In genomic region chr17:19038007-19038406, GRCh38 we compare ENCODE assay signal across 9 cellular contexts. TPM values are rescaled to one million over a fixed set of nuclear protein-coding genes. Genes with fewer than 3 reads are reported as not detected.
DNase-seq lines count a peak whose midpoint lies in the region; ATAC-seq, FAIRE-seq and TF ChIP-seq lines count a peak whose summit lies in the region.
"Not testable (repeated sequence)": the region's sequence is repeated elsewhere in the genome, so short reads cannot be mapped to it uniquely, and the experiment has no call there.
"Had no signal": no experiment of that assay in that cellular context is flagged by ENCODE, and none has a peak within 500 bp of the region (broad histone marks: within the 10 kb centered on the region; RNA-seq: fewer than 3 reads in every experiment).

No MANE protein-coding gene starts in this region.

- H3K79me2 ChIP-seq in GM12878 (ENCODE audit: control insufficient read depth, insufficient read depth, low read length): not testable (repeated sequence)

- TF ChIP-seq EP300 in GM12878 (IDR thresholded peaks at IDR 0.05; ENCODE audit: borderline replicate concordance in 1 of 2, control insufficient read depth in 1 of 2, low read depth in 2 of 2, low read length in 2 of 2): not testable (repeated sequence)

- H3K4me1 ChIP-seq in Panc1 (ENCODE audit: control insufficient read depth, insufficient read depth, low read length); GM12878 (ENCODE audit: control insufficient read depth, insufficient read depth, low read length); heart left ventricle; right lobe of liver; pancreas; upper lobe of right lung: not testable (repeated sequence)

- RAD21 ChIA-PET in GM12878 (lab: Charles Lee; ENCODE audit: unreplicated experiment): not testable (repeated sequence)

- not testable (repeated sequence) for H3K4me3 Mint-ChIP-seq in CD4-positive, alpha-beta T cell; activated CD8-positive, alpha-beta T cell treated with anti-CD3 and anti-CD28 coated beads for 36 hours

- H3K9ac ChIP-seq in GM12878 (ENCODE audit: control insufficient read depth, insufficient read depth, low read length): not testable (repeated sequence)

- not testable (repeated sequence) for H3K4me3 ChIP-seq in Panc1 (ENCODE audit: low read depth in 2 of 2, low read length in 2 of 2); GM12878; heart left ventricle; right lobe of liver; pancreas; upper lobe of right lung

- not testable (repeated sequence) for H3K4me1 Mint-ChIP-seq in CD4-positive, alpha-beta T cell (ENCODE audit: low read depth); activated CD8-positive, alpha-beta T cell treated with anti-CD3 and anti-CD28 coated beads for 36 hours (ENCODE audit: low read depth)

- H3K36me3 ChIP-seq in Panc1 (ENCODE audit: control insufficient read depth, insufficient read depth, low read length); GM12878 (ENCODE audit: control insufficient read depth in 2 of 2, insufficient read depth in 2 of 2, low read length in 1 of 2); heart left ventricle; right lobe of liver; pancreas; upper lobe of right lung: not testable (repeated sequence)

- H3K4me2 ChIP-seq in GM12878 (ENCODE audit: control insufficient read depth, insufficient read depth): not testable (repeated sequence)

- H3K27me3 ChIP-seq in CD4-positive, alpha-beta T cell (ENCODE audit: control insufficient read depth, insufficient read depth, low read length); Panc1 (ENCODE audit: control insufficient read depth, insufficient read depth, low read length); GM12878 (replicated peaks in 1 of 2; ENCODE audit: control insufficient read depth in 2 of 2, insufficient read depth in 2 of 2, low read length in 1 of 2); heart left ventricle; right lobe of liver; pancreas; upper lobe of right lung: not testable (repeated sequence)

- SMC1A ChIA-PET in GM12878 (lab: Charles Lee; ENCODE audit: uncharacterized antibody, unreplicated experiment): not testable (repeated sequence)

- CTCF ChIA-PET in CD4-positive, alpha-beta T cell (lab: Charles Lee); Panc1 (lab: Charles Lee); activated CD8-positive, alpha-beta T cell treated with anti-CD3 and anti-CD28 coated beads for 36 hours (lab: Charles Lee); GM12878 (lab: Yijun Ruan, JAX): not testable (repeated sequence)

- H3K27ac Mint-ChIP-seq in CD4-positive, alpha-beta T cell; activated CD8-positive, alpha-beta T cell treated with anti-CD3 and anti-CD28 coated beads for 36 hours: not testable (repeated sequence)

- H4K20me1 ChIP-seq in GM12878 (ENCODE audit: control insufficient read depth, insufficient read depth): not testable (repeated sequence)

- FAIRE-seq in GM12878 (lab: Jason Lieb, UNC); pancreas (lab: Jason Lieb, UNC): not testable (repeated sequence)

- H3K9me3 ChIP-seq in CD4-positive, alpha-beta T cell (ENCODE audit: control insufficient read depth, low read length); Panc1 (ENCODE audit: control insufficient read depth, insufficient read depth, low read depth, low read length); GM12878 (replicated peaks; ENCODE audit: control insufficient read depth, insufficient read depth, low read length); heart left ventricle; right lobe of liver; pancreas; upper lobe of right lung: not testable (repeated sequence)

- ATAC-seq in CD4-positive, alpha-beta T cell (ENCODE audit: poor library complexity): peak; percentile 68
- ATAC-seq in Panc1: peak; percentile 80
- ATAC-seq in activated CD8-positive, alpha-beta T cell treated with anti-CD3 and anti-CD28 coated beads for 36 hours: peak; percentile 48
- ATAC-seq in GM12878: peak; percentile 30
- ATAC-seq in heart left ventricle: peak; percentile 81 to 88 (median 82)
- peak; percentile 40 to 58 (median 55) for ATAC-seq in right lobe of liver
- ATAC-seq in pancreas: peak; percentile 81 to 89 (median 86)
- peak; percentile 55 for ATAC-seq in upper lobe of right lung

- POLR2A ChIA-PET in CD4-positive, alpha-beta T cell (lab: Charles Lee); Panc1 (lab: Charles Lee); activated CD8-positive, alpha-beta T cell treated with anti-CD3 and anti-CD28 coated beads for 36 hours (lab: Charles Lee); GM12878 (lab: Charles Lee): not testable (repeated sequence)

- H3K36me3 Mint-ChIP-seq in CD4-positive, alpha-beta T cell (ENCODE audit: low read depth); activated CD8-positive, alpha-beta T cell treated with anti-CD3 and anti-CD28 coated beads for 36 hours (ENCODE audit: low read depth): not testable (repeated sequence)

- intact Hi-C loops in CD4-positive, alpha-beta T cell (cut with DNase I, micrococcal nuclease); Panc1 (cut with micrococcal nuclease; ENCODE audit: unreplicated experiment); activated CD8-positive, alpha-beta T cell treated with anti-CD3 and anti-CD28 coated beads for 36 hours (cut with micrococcal nuclease); GM12878 (cut with micrococcal nuclease; ENCODE audit: unreplicated experiment); heart left ventricle (cut with DNase I); right lobe of liver (cut with DNase I); pancreas (cut with DNase I); upper lobe of right lung (cut with DNase I): not testable (repeated sequence)

- no CpG with 5 or more reads among the region's 17 CpGs for WGBS in GM12878 (ENCODE audit: insufficient coverage, insufficient replicate concordance, low lambda C conversion rate, missing lambda C conversion rate)
- WGBS in heart left ventricle, 4 donors: no CpG with 5 or more reads among the region's 17 CpGs
- no CpG with 5 or more reads among the region's 17 CpGs for WGBS in right lobe of liver (ENCODE audit: insufficient coverage, low coverage, low lambda C conversion rate, missing lambda C conversion rate)
- WGBS in pancreas, 2 donors: no CpG with 5 or more reads among the region's 17 CpGs

- not testable (repeated sequence) for TF ChIP-seq CTCF in CD4-positive, alpha-beta T cell (IDR thresholded peaks at IDR 0.05); Panc1 (IDR thresholded peaks at IDR 0.05); activated CD8-positive, alpha-beta T cell treated with anti-CD3 and anti-CD28 coated beads for 36 hours (IDR thresholded peaks at IDR 0.05); GM12878 (IDR thresholded peaks at IDR 0.05 in 2 of 3, conservative IDR thresholded peaks at IDR 0.05 in 1 of 3; ENCODE audit: control insufficient read depth in 2 of 3, extremely low read depth in 1 of 3, insufficient read depth in 1 of 3, low read depth in 3 of 3, low read length in 3 of 3); heart left ventricle (IDR thresholded peaks at IDR 0.05); right lobe of liver (IDR thresholded peaks at IDR 0.05); pancreas (IDR thresholded peaks at IDR 0.05); upper lobe of right lung (IDR thresholded peaks at IDR 0.05)

- not testable (repeated sequence) for DNase-seq in CD4-positive, alpha-beta T cell; Panc1 (ENCODE audit: low read depth, low spot score); activated CD8-positive, alpha-beta T cell treated with anti-CD3 and anti-CD28 coated beads for 36 hours; GM12878 (ENCODE audit: low read depth, low spot score); heart left ventricle; right lobe of liver; pancreas; upper lobe of right lung

- not testable (repeated sequence) for H3K27me3 Mint-ChIP-seq in CD4-positive, alpha-beta T cell; activated CD8-positive, alpha-beta T cell treated with anti-CD3 and anti-CD28 coated beads for 36 hours

- in situ Hi-C loops in Panc1 (cut with HindIII; ENCODE audit: low pct_unique_long_range_greater_than_20kb, low sequenced_read_pairs); GM12878 (cut with MboI): not testable (repeated sequence)

- BruUV-seq in Panc1 (replicated peaks; lab: Mats Ljungman, UMichigan); GM12878 (replicated peaks; lab: Mats Ljungman, UMichigan): not testable (repeated sequence)

- H3K9me3 Mint-ChIP-seq in CD4-positive, alpha-beta T cell; activated CD8-positive, alpha-beta T cell treated with anti-CD3 and anti-CD28 coated beads for 36 hours: not testable (repeated sequence)

- not testable (repeated sequence) for TF ChIP-seq POLR2A in GM12878 (IDR thresholded peaks at IDR 0.05; ENCODE audit: low read depth, low read length); heart left ventricle (IDR thresholded peaks at IDR 0.05); right lobe of liver (IDR thresholded peaks at IDR 0.05)

- not testable (repeated sequence) for TF ChIP-seq RAD21 in GM12878 (IDR thresholded peaks at IDR 0.05; ENCODE audit: insufficient read depth, low read depth, low read length)

- H2AFZ ChIP-seq in GM12878 (ENCODE audit: control insufficient read depth, low read depth, low read length): not testable (repeated sequence)

- not testable (repeated sequence) for H3K27ac ChIP-seq in CD4-positive, alpha-beta T cell (ENCODE audit: low read depth, low read length); Panc1 (ENCODE audit: low read length); GM12878 (ENCODE audit: control insufficient read depth, insufficient read depth); heart left ventricle; right lobe of liver; pancreas; upper lobe of right lung

RNA-seq across cellular contexts. Expression of gene GRAP, which starts 8.8 kb away (rescaled TPM):
- 10 to 100 TPM; 20.1 to 20.4 TPM for total RNA-seq in CD4-positive, alpha-beta T cell
- total RNA-seq in Panc1 (2021; ENCODE audit: unreplicated experiment) (0.21 TPM), GM12878 (2014; rRNA removed) (72.6 and 78.3 TPM in 2 replicates), GM12878 (2014; rRNA removed; fragmentation: Illumina TruSeq; extraction: Trizol) (36.3 and 37.5 TPM in 2 replicates), GM12878 (2021) (50.4 and 51.2 TPM in 2 replicates), heart left ventricle (1 to 10 TPM; 1.1 to 6.3 (median 2.1) TPM), right lobe of liver (1 to 10 TPM; 2.6 to 6.1 (median 4.2) TPM), pancreas (1 to 10 TPM in 2 of 6 donors, under 1 TPM in 4; 0.38 to 1.5 (median 0.56) TPM), upper lobe of right lung (10.6 TPM)
- polyA plus RNA-seq in Panc1 (2012; ENCODE audit: insufficient read length): not detected
- 10 to 100 TPM; 11.9 to 12.2 TPM for total RNA-seq in activated CD8-positive, alpha-beta T cell treated with anti-CD3 and anti-CD28 coated beads for 36 hours
- total RNA-seq in GM12878 (2013; cell fraction: nucleolus; rRNA removed): 20.9 and 22.9 TPM in 2 replicates
- 9.0 TPM for polyA plus RNA-seq in GM12878 (2011; ENCODE audit: low read depth)
- polyA plus RNA-seq in GM12878 (2011; rRNA removed) (11.0 and 18.5 TPM in 2 replicates), GM12878 (2014; fragmentation: Illumina TruSeq; extraction: Trizol) (31.2 and 40.1 TPM in 2 replicates), GM12878 (2014; fragmentation: Nextera tagmentation; extraction: Ambion mirVana) (1 to 10 TPM in 1 of 2 experiments, under 1 TPM in 1; 0.58 to 1.7 TPM), GM12878 (2014; rRNA removed) (65.2 and 72.3 TPM in 2 replicates), GM12878 (2016; fragmentation: Nextera tagmentation; extraction: Ambion mirVana) (10 to 100 TPM; 30.6 to 35.6 TPM), heart left ventricle (1 to 10 TPM; 2.1 to 3.3 TPM), pancreas (1 to 10 TPM; 1.5 to 2.3 TPM)
- 27.0 and 33.8 TPM in 2 replicates for polyA plus RNA-seq in GM12878 (2011; cell fraction: cytosol; rRNA removed)
- 34.3 and 41.5 TPM in 2 replicates for polyA plus RNA-seq in GM12878 (2011; cell fraction: nucleus; rRNA removed)
- 29.0 and 29.6 TPM in 2 replicates for polyA plus RNA-seq in GM12878 (2012)
- 9.7 and 24.5 TPM in 2 replicates for polyA minus RNA-seq in GM12878 (2011; rRNA and poly(A)+ RNA removed)
- polyA minus RNA-seq in GM12878 (2011; cell fraction: cytosol; rRNA and poly(A)+ RNA removed): 9.0 and 9.9 TPM in 2 replicates
- 12.0 and 14.2 TPM in 2 replicates for polyA minus RNA-seq in GM12878 (2011; cell fraction: nucleus; rRNA and poly(A)+ RNA removed)
- total RNA-seq: Daoy had no signal

RNA-seq across cellular contexts. Expression of gene FAM83G, which starts 33.4 kb away (rescaled TPM):
- 1 to 10 TPM; 2.9 to 3.0 TPM for total RNA-seq in CD4-positive, alpha-beta T cell
- total RNA-seq in Panc1 (2021; ENCODE audit: unreplicated experiment): 17.3 TPM
- polyA plus RNA-seq in Panc1 (2012; ENCODE audit: insufficient read length): 15.6 TPM
- 10 to 100 TPM; 11.9 to 12.1 TPM for total RNA-seq in activated CD8-positive, alpha-beta T cell treated with anti-CD3 and anti-CD28 coated beads for 36 hours
- 23.3 and 27.2 TPM in 2 replicates for total RNA-seq in GM12878 (2013; cell fraction: nucleolus; rRNA removed)
- total RNA-seq in GM12878 (2014; rRNA removed): 14.1 and 14.8 TPM in 2 replicates
- 5.8 and 6.9 TPM in 2 replicates for total RNA-seq in GM12878 (2014; rRNA removed; fragmentation: Illumina TruSeq; extraction: Trizol)
- 15.1 and 16.7 TPM in 2 replicates for total RNA-seq in GM12878 (2021)
- 1.5 TPM for polyA plus RNA-seq in GM12878 (2011; ENCODE audit: low read depth)
- polyA plus RNA-seq in GM12878 (2011; rRNA removed): 3.8 and 7.5 TPM in 2 replicates
- polyA plus RNA-seq in GM12878 (2011; cell fraction: cytosol; rRNA removed): 8.7 and 11.9 TPM in 2 replicates
- polyA plus RNA-seq in GM12878 (2011; cell fraction: nucleus; rRNA removed): 32.3 and 34.6 TPM in 2 replicates
- polyA plus RNA-seq in GM12878 (2012): 5.1 and 5.5 TPM in 2 replicates
- polyA plus RNA-seq in GM12878 (2014; fragmentation: Illumina TruSeq; extraction: Trizol): 3.3 and 5.9 TPM in 2 replicates
- under 1 TPM; 0.03 to 0.07 TPM for polyA plus RNA-seq in GM12878 (2014; fragmentation: Nextera tagmentation; extraction: Ambion mirVana)
- polyA plus RNA-seq in GM12878 (2014; rRNA removed): 11.7 and 13.1 TPM in 2 replicates
- polyA plus RNA-seq in GM12878 (2016; fragmentation: Nextera tagmentation; extraction: Ambion mirVana): 1 to 10 TPM; 5.0 to 6.0 TPM
- polyA minus RNA-seq in GM12878 (2011; rRNA and poly(A)+ RNA removed): 7.5 and 14.2 TPM in 2 replicates
- polyA minus RNA-seq in GM12878 (2011; cell fraction: cytosol; rRNA and poly(A)+ RNA removed): 5.8 and 6.5 TPM in 2 replicates
- polyA minus RNA-seq in GM12878 (2011; cell fraction: nucleus; rRNA and poly(A)+ RNA removed): 8.9 and 13.5 TPM in 2 replicates
- 1 to 10 TPM; 1.2 to 7.4 (median 1.8) TPM for total RNA-seq in heart left ventricle
- 10 to 100 TPM in 1 of 2 donors, 1 to 10 TPM in 1; 1.5 to 12.8 TPM for polyA plus RNA-seq in heart left ventricle
- total RNA-seq in right lobe of liver: 10 to 100 TPM; 10.1 to 41.7 (median 21.5) TPM
- 10 to 100 TPM in 2 of 6 donors, 1 to 10 TPM in 4; 5.6 to 10.8 (median 7.5) TPM for total RNA-seq in pancreas
- 10 to 100 TPM; 10.4 to 12.9 TPM for polyA plus RNA-seq in pancreas
- total RNA-seq in upper lobe of right lung: 8.3 TPM

Comparison
In these comparisons a context has a peak if more than half of its experiments do, and no peak if none do; other contexts are left out.
1. ATAC-seq: peak in every context shown above with its lines; median percentile 86 in pancreas; 82 in heart left ventricle; 80 in Panc1; 68 in CD4-positive, alpha-beta T cell; 55 in right lobe of liver; 55 in upper lobe of right lung; 48 in activated CD8-positive, alpha-beta T cell treated with anti-CD3 and anti-CD28 coated beads for 36 hours; 30 in GM12878.